ENCODE assay signal across 25 cellular contexts in genomic region chr6:135075018-135075417, GRCh38. TPM values are rescaled to one million over a fixed set of nuclear protein-coding genes. Genes with fewer than 3 reads are reported as not detected.
DNase-seq lines count a peak whose midpoint lies in the region; ATAC-seq, FAIRE-seq and TF ChIP-seq lines count a peak whose summit lies in the region.
"Had no signal": no experiment of that assay in that cellular context is flagged by ENCODE, and none has a peak within 500 bp of the region (broad histone marks: within the 10 kb centered on the region; RNA-seq: fewer than 3 reads in every experiment).

No MANE protein-coding gene starts in this region.

- H3K36me3 ChIP-seq in DND-41 (ENCODE audit: insufficient read depth, low read length) (no peaks in the 10 kb centered on the region), hepatocyte (replicated peaks; ENCODE audit: insufficient read depth, low read depth) (no peaks in the 10 kb centered on the region), brain microvascular endothelial cell (replicated peaks) (no peaks in the 10 kb centered on the region)
- H3K36me3 ChIP-seq: esophagus squamous epithelium, gastroesophageal sphincter, uterus had no signal

- no peaks in the 10 kb centered on the region for H3K9me2 ChIP-seq in hepatocyte (replicated peaks; ENCODE audit: insufficient read depth)

- H3K4me3 ChIP-seq in DND-41 (ENCODE audit: low read depth in 1 of 2, low read length in 2 of 2) (no peak overlapping the region), hepatocyte (no peak overlapping the region), brain microvascular endothelial cell (ENCODE audit: low read depth, low read length) (no peak overlapping the region)
- H3K4me3 ChIP-seq: body of pancreas, esophagus squamous epithelium, gastroesophageal sphincter, testis, uterus had no signal

- H3K4me1 ChIP-seq in DND-41 (ENCODE audit: insufficient read depth, low read length) (peaks cover 30% of the 10 kb centered on the region), hepatocyte (ENCODE audit: insufficient read depth) (no peaks in the 10 kb centered on the region)
- H3K4me1 ChIP-seq: body of pancreas, gastroesophageal sphincter, testis, uterus had no signal

- H3K9ac ChIP-seq in DND-41 (ENCODE audit: low read depth, low read length): no peak overlapping the region

- H2AFZ ChIP-seq in DND-41 (ENCODE audit: low read depth, low read length): no peak overlapping the region; the same call in 1 of the 2 replicates
- H2AFZ ChIP-seq in hepatocyte: no peak overlapping the region

- in situ Hi-C loops in brain microvascular endothelial cell (cut with HindIII; ENCODE audit: low pct_ligation_motif_present, low sequenced_read_pairs): no loop called here

- H3K4me2 ChIP-seq in DND-41 (ENCODE audit: insufficient read depth, low read length) (no peak overlapping the region), hepatocyte (no peak overlapping the region)

- TF ChIP-seq POLR2A in erythroblast (IDR thresholded peaks at IDR 0.05; ENCODE audit: low read length): no peak

- WGBS in hepatocyte (ENCODE audit: low lambda C conversion rate, missing lambda C conversion rate): 76% methylated on average over 1 of the region's 1 CpG

- H3K79me2 ChIP-seq in DND-41 (ENCODE audit: insufficient read depth, low read length) (no peaks in the 10 kb centered on the region), hepatocyte (no peaks in the 10 kb centered on the region)

- peak; percentile 52 for FAIRE-seq in GM19239 (lab: Jason Lieb, UNC)

- H3K27me3 ChIP-seq in DND-41 (ENCODE audit: insufficient read depth, low read length, poor library complexity): no peaks in the 10 kb centered on the region
- no peaks in the 10 kb centered on the region for H3K27me3 ChIP-seq in hepatocyte
- H3K27me3 ChIP-seq in brain microvascular endothelial cell (replicated peaks): no peaks in the 10 kb centered on the region
- H3K27me3 ChIP-seq: body of pancreas, testis, uterus had no signal

- H4K20me1 ChIP-seq in DND-41 (ENCODE audit: insufficient read depth, low read length) (no peaks in the 10 kb centered on the region), hepatocyte (ENCODE audit: insufficient read depth, poor library complexity, severe bottlenecking) (no peaks in the 10 kb centered on the region)

- peak; percentile 49 for TF ChIP-seq CTCF in DND-41 (IDR thresholded peaks at IDR 0.05; ENCODE audit: borderline replicate concordance, extremely low read depth, low read length, poor library complexity, severe bottlenecking)
- no peak for TF ChIP-seq CTCF in hepatocyte (IDR thresholded peaks at IDR 0.05; ENCODE audit: poor library complexity)
- TF ChIP-seq CTCF in brain microvascular endothelial cell (IDR thresholded peaks at IDR 0.05; ENCODE audit: low read depth, low read length, missing control alignments): no peak

- ATAC-seq in DND-41 (ENCODE audit: insufficient read depth, low read depth): peak; percentile 62; the same call in 2 of the 3 replicates
- ATAC-seq in GM18519 (IDR thresholded peaks at IDR 0.05; ENCODE audit: low FRiP score, unreplicated experiment): no peak
- ATAC-seq: body of pancreas, gastroesophageal sphincter had no signal

- no peaks in the 10 kb centered on the region for H3K9me3 ChIP-seq in DND-41 (ENCODE audit: insufficient read depth, low read length, severe bottlenecking)
- H3K9me3 ChIP-seq in hepatocyte (ENCODE audit: low read depth): no peaks in the 10 kb centered on the region
- H3K9me3 ChIP-seq: body of pancreas, esophagus squamous epithelium, gastroesophageal sphincter, testis, uterus had no signal

- no peak overlapping the region for H3K27ac ChIP-seq in DND-41 (ENCODE audit: low read length)
- no peak overlapping the region for H3K27ac ChIP-seq in hepatocyte
- H3K27ac ChIP-seq in brain microvascular endothelial cell: no peak overlapping the region
- H3K27ac ChIP-seq: body of pancreas, esophagus squamous epithelium, gastroesophageal sphincter, testis, uterus had no signal

- DNase-seq in DND-41 (no peak), GM19239 (ENCODE audit: insufficient read length, low spot score) (no peak), OCI-M1 (lab: John Stamatoyannopoulos, UW) (peak; percentile 86), erythroblast (lab: John Stamatoyannopoulos, UW) (peak; percentile 40 to 45), hepatocyte (ENCODE audit: low spot score) (no peak), putamen (ENCODE audit: low spot score) (no peak), brain microvascular endothelial cell (no peak)
- DNase-seq: activated CD4-positive, alpha-beta T cell treated with anti-CD3 and anti-CD28 coated beads, Interleukin-2, amount 10 ng/mL, durations not matched to agents 24 days and 14 days; body of pancreas; CD4-positive, alpha-beta memory T cell; DMS153; effector memory CD4-positive, alpha-beta T cell; esophagus squamous epithelium; GF-D8; mammary epithelial cell; NCI-H187 treated with DMSO at 0.1 percent for 48 hours; NCI-H2227 treated with DMSO at 0.1 percent for 48 hours; occipital lobe; Right ventricle myocardium superior; stimulated activated CD4-positive, alpha-beta T cell treated with anti-CD3 and anti-CD28 coated beads, Interleukin-4, amount 100 ng/mL, for 1 hour; stimulated activated naive CD4-positive, alpha-beta T cell; testis; uterus had no signal

RNA-seq across cellular contexts. Expression of gene HBS1L, which starts 20.4 kb away (rescaled TPM):
- 70.0 and 70.6 TPM in 2 replicates for total RNA-seq in hepatocyte
- 43.0 and 44.5 TPM in 2 replicates for polyA plus RNA-seq in hepatocyte

Comparison
In these comparisons a context has a peak if more than half of its experiments do, and no peak if none do; other contexts are left out.
1. DNase-seq: peak in OCI-M1 (single experiment) and erythroblast (2 of 2); none in DND-41 (single experiment), GM19239 (single experiment), hepatocyte (single experiment), putamen (single experiment) and brain microvascular endothelial cell (single experiment).